ENCODE assay signal across 15 cellular contexts in the genomic region with DNA sequence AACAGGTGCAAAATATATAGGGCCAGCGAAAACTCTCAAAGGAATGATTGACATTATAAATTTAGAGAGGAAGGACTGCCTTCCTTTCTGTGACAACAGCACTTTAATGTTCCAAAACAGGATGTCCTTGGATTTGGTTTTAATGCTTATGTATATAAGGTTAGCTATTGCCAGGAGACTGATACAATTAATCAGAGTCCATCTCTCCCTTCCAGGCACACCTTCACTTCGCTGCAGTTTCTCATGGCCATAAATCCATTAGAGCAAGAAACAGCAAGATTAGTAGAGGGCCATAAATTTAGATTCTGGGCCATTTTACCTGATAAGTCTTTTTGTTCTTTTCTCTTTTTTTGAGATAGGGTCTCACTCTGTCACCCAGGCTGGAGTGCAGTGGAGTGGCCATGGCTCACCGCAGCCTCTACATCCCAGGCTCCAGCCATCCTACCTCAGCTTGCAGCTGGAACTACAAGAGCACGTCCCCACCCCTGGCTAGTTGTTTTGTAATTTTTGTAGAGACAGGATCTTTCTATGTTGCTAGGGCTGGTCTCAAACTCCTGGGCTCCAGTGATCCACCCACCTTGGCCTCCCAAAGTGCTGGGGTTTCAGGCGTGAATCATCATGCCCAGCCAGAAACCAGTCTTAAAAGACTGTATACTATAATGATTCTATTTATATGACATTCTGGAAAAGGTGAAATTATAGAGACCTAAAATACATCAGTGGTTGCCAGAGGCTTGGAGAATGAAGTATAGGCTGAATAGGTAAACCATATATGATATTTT. TPM values are rescaled to one million over a fixed set of nuclear protein-coding genes. Genes with fewer than 3 reads are reported as not detected.
DNase-seq lines count a peak whose midpoint lies in the region; ATAC-seq, FAIRE-seq and TF ChIP-seq lines count a peak whose summit lies in the region.
"Had no signal": no experiment of that assay in that cellular context is flagged by ENCODE, and none has a peak within 500 bp of the region (broad histone marks: within the 10 kb centered on the region; RNA-seq: fewer than 3 reads in every experiment).

No MANE protein-coding gene starts in this region.

- no peaks in the 10 kb centered on the region for H3K79me1 ChIP-seq in H9 (ENCODE audit: insufficient read depth, low read depth, low read length, poor library complexity, severe bottlenecking)

- no peak overlapping the region for H3K4ac ChIP-seq in H9 (ENCODE audit: low read depth, low read length)

- intact Hi-C loops in activated CD4-positive, alpha-beta T cell treated with anti-CD3 and anti-CD28 coated beads, Interleukin-2, amount 10 ng/mL, durations not matched to agents 24 days and 14 days (cut with micrococcal nuclease), result no loop called here
- intact Hi-C loops in K562 (cut with micrococcal nuclease) (no loop called here), psoas muscle (cut with DNase I) (loop anchor here in 1 of 2 donors (5.0 kb wide), 1 partner anchor 65 kb away; no protein-coding TSS in a partner anchor)

- H3K36me3 ChIP-seq in K562 (ENCODE audit: control insufficient read depth, insufficient read depth, low read length) (no peaks in the 10 kb centered on the region), psoas muscle (ENCODE audit: insufficient read depth in 1 of 2, low read depth in 1 of 2) (no peaks in the 10 kb centered on the region)
- H3K36me3 ChIP-seq: gastroesophageal sphincter had no signal

- H3K9ac ChIP-seq in H9 (ENCODE audit: extremely low read depth, insufficient read length, low read length), result no peak overlapping the region
- no peak overlapping the region for H3K9ac ChIP-seq in K562 (ENCODE audit: insufficient read depth in 1 of 2, low read depth in 2 of 2, low read length in 2 of 2)
- H3K9ac ChIP-seq: SK-N-SH had no signal

- TF ChIP-seq CTCF in H9 (conservative IDR thresholded peaks at IDR 0.05) (no peak), K562 (IDR thresholded peaks at IDR 0.05 in 2 of 3, conservative IDR thresholded peaks at IDR 0.05 in 1 of 3; ENCODE audit: insufficient read depth in 2 of 3, low read depth in 1 of 3, low read length in 3 of 3) (no peak), psoas muscle (IDR thresholded peaks at IDR 0.05) (no peak)

- FAIRE-seq in K562 (lab: Jason Lieb, UNC), result no peak
- FAIRE-seq: A204.1, endometrium, islet of Langerhans had no signal

- no peak overlapping the region for H2BK15ac ChIP-seq in H9 (ENCODE audit: low read depth, low read length)

- no peak overlapping the region for H3K27ac Mint-ChIP-seq in activated CD4-positive, alpha-beta T cell treated with anti-CD3 and anti-CD28 coated beads, Interleukin-2, amount 10 ng/mL, durations not matched to agents 24 days and 14 days
- peak overlapping the region; percentile 32 to 79 (median 67); a peak in 3 of 7 replicates for H3K27ac Mint-ChIP-seq in H9

- TF ChIP-seq POLR2A in K562 (conservative IDR thresholded peaks at IDR 0.05), result no peak

- H3K23ac ChIP-seq in H9 (ENCODE audit: insufficient read length, low read depth, low read length), result no peak overlapping the region

- TF ChIP-seq EP300 in K562 (IDR thresholded peaks at IDR 0.05; ENCODE audit: low read length), result no peak

- no peak overlapping the region for H4K8ac ChIP-seq in H9 (replicated peaks; ENCODE audit: insufficient read length, low read depth, low read length)

- H3K27me3 Mint-ChIP-seq in activated CD4-positive, alpha-beta T cell treated with anti-CD3 and anti-CD28 coated beads, Interleukin-2, amount 10 ng/mL, durations not matched to agents 24 days and 14 days, result no peaks in the 10 kb centered on the region
- H3K27me3 Mint-ChIP-seq in H9 (ENCODE audit: low read depth), result peaks cover 1% of the 10 kb centered on the region

- no peak overlapping the region for H3K18ac ChIP-seq in H9 (ENCODE audit: insufficient read length, low read depth, low read length)

- no peak overlapping the region for H2BK120ac ChIP-seq in H9 (ENCODE audit: low read depth, low read length, poor library complexity, severe bottlenecking)

- H3K27ac ChIP-seq in H9 (ENCODE audit: insufficient read length, low read depth, low read length), result no peak overlapping the region
- H3K27ac ChIP-seq in K562 (ENCODE audit: extremely low read depth, low read depth, low read length), result no peak overlapping the region
- H3K27ac ChIP-seq in psoas muscle, result peak overlapping the region; percentile 84

- no peaks in the 10 kb centered on the region for H3K4me1 ChIP-seq in H9 (ENCODE audit: insufficient read depth, low read length)
- peaks cover 3 to 4% of the 10 kb centered on the region in 2 experiments; a peak in 3 of 5 replicates for H3K4me1 ChIP-seq in K562 (replicated peaks in 1 of 2; ENCODE audit: control insufficient read depth in 2 of 2, insufficient read depth in 2 of 2, low read length in 2 of 2)
- H3K4me1 ChIP-seq in psoas muscle, result peaks cover 19% of the 10 kb centered on the region

- H2BK12ac ChIP-seq in H9 (ENCODE audit: insufficient read length, low read depth, low read length), result no peak overlapping the region

- no peak overlapping the region for H3K4me3 ChIP-seq in K562
- H3K4me3 ChIP-seq in psoas muscle, result no peak overlapping the region
- H3K4me3 ChIP-seq: gastroesophageal sphincter had no signal

- H2BK20ac ChIP-seq in H9 (ENCODE audit: low read depth, low read length, poor library complexity, severe bottlenecking), result no peak overlapping the region

- no peaks in the 10 kb centered on the region for H4K20me1 ChIP-seq in H9 (ENCODE audit: control insufficient read depth, insufficient read depth, insufficient read length)
- H4K20me1 ChIP-seq in K562 (replicated peaks; ENCODE audit: control insufficient read depth, insufficient read depth, low read length), result no peaks in the 10 kb centered on the region

- no peak overlapping the region for H3K56ac ChIP-seq in H9 (ENCODE audit: insufficient read length, low read depth, low read length)

- DNase-seq in activated CD4-positive, alpha-beta T cell treated with anti-CD3 and anti-CD28 coated beads for 48 hours, result peak; percentile 43
- DNase-seq in activated CD4-positive, alpha-beta T cell treated with anti-CD3 and anti-CD28 coated beads, Interleukin-2, amount 10 ng/mL, durations not matched to agents 24 days and 14 days, result no peak
- DNase-seq in H9 (no peak), K562 (ENCODE audit: extremely low read depth in 1 of 4, low spot score in 3 of 4) (no peak), psoas muscle (no peak), epidermal melanocyte (ENCODE audit: insufficient read length, low spot score) (no peak), retina (no peak), NCI-H226 (no peak)
- DNase-seq: NCI-H187, NCI-H510A, SK-N-SH had no signal

- H3K27me3 ChIP-seq in H9 (ENCODE audit: insufficient read depth, low read length), result no peaks in the 10 kb centered on the region
- no peaks in the 10 kb centered on the region for H3K27me3 ChIP-seq in K562 (ENCODE audit: control insufficient read depth in 2 of 2, insufficient read depth in 2 of 2, low read length in 2 of 2)
- H3K27me3 ChIP-seq in psoas muscle (ENCODE audit: insufficient read depth in 3 of 3, low read length in 2 of 3), result no peaks in the 10 kb centered on the region
- H3K27me3 ChIP-seq: gastroesophageal sphincter had no signal

- H3K9me3 Mint-ChIP-seq in activated CD4-positive, alpha-beta T cell treated with anti-CD3 and anti-CD28 coated beads, Interleukin-2, amount 10 ng/mL, durations not matched to agents 24 days and 14 days, result no peaks in the 10 kb centered on the region
- peaks cover 0 to 3% of the 10 kb centered on the region in 2 experiments; a peak in 1 of 5 replicates for H3K9me3 Mint-ChIP-seq in H9

- WGBS in H9 (ENCODE audit: extremely low coverage, insufficient read length, low lambda C conversion rate), result no CpG with 5 or more reads among the region's 5 CpGs
- 42% methylated on average over 5 of the region's 5 CpGs for WGBS in K562 (ENCODE audit: insufficient coverage, low coverage, missing lambda C conversion rate)
- WGBS in psoas muscle, 3 donors, result 71 to 76% (median 73%) methylated on average over 5 of the region's 5 CpGs

- H4K5ac ChIP-seq in H9 (ENCODE audit: insufficient read length, low read depth, low read length), result no peak overlapping the region

- ATAC-seq in K562, result peak; percentile 38
- no peak for ATAC-seq in psoas muscle

- H3K9me3 ChIP-seq in H9 (ENCODE audit: control insufficient read depth, low read depth, low read length) (no peaks in the 10 kb centered on the region), K562 (replicated peaks; ENCODE audit: control insufficient read depth, insufficient read depth, low read depth, low read length) (no peaks in the 10 kb centered on the region), psoas muscle (no peaks in the 10 kb centered on the region)
- H3K9me3 ChIP-seq: SK-N-SH had no signal

- in situ Hi-C loops in K562 (cut with MboI), result no loop called here

- H3K79me2 ChIP-seq in H9 (ENCODE audit: insufficient read depth, low read length), result no peaks in the 10 kb centered on the region
- no peaks in the 10 kb centered on the region for H3K79me2 ChIP-seq in K562 (ENCODE audit: control insufficient read depth, insufficient read depth, low read length)

- H3K4me3 Mint-ChIP-seq in activated CD4-positive, alpha-beta T cell treated with anti-CD3 and anti-CD28 coated beads, Interleukin-2, amount 10 ng/mL, durations not matched to agents 24 days and 14 days, result no peak overlapping the region
- no peak overlapping the region; a peak in 1 of 5 replicates for H3K4me3 Mint-ChIP-seq in H9

- no peak overlapping the region for H2BK5ac ChIP-seq in H9 (ENCODE audit: insufficient read length, low read length)

- no peak overlapping the region for H3T11ph ChIP-seq in H9 (ENCODE audit: low read length)

- H3K9me1 ChIP-seq in K562 (ENCODE audit: control insufficient read depth, insufficient read depth, low read length), result no peaks in the 10 kb centered on the region

- no peak overlapping the region for H2AK5ac ChIP-seq in H9 (ENCODE audit: insufficient read length, low read length)

- POLR2A ChIA-PET in K562 (lab: Yijun Ruan, JAX), result interaction anchor here (1.9 kb wide), 1 partner anchor 17 kb away, joined by 7 read pairs; no protein-coding TSS in a partner anchor

- no TSS peak for BruUV-seq in K562 (replicated peaks; lab: Mats Ljungman, UMichigan)

- no peaks in the 10 kb centered on the region for H3K23me2 ChIP-seq in H9 (ENCODE audit: insufficient read length, low read depth, low read length, poor library complexity, severe bottlenecking)

- H3K14ac ChIP-seq in H9 (ENCODE audit: insufficient read depth, low read length), result no peak overlapping the region

- H3K36me3 Mint-ChIP-seq in activated CD4-positive, alpha-beta T cell treated with anti-CD3 and anti-CD28 coated beads, Interleukin-2, amount 10 ng/mL, durations not matched to agents 24 days and 14 days (ENCODE audit: low read depth), result no peaks in the 10 kb centered on the region
- H3K36me3 Mint-ChIP-seq in H9 (ENCODE audit: insufficient read depth in 1 of 3, low read depth in 3 of 3), result no peaks in the 10 kb centered on the region

- H3K4me2 ChIP-seq in H9 (ENCODE audit: insufficient read depth, insufficient read length, low read length) (no peak overlapping the region), K562 (ENCODE audit: insufficient read depth, low read length) (no peak overlapping the region)
- H3K4me2 ChIP-seq: SK-N-SH had no signal

- no peak for TF ChIP-seq RAD21 in K562 (CRISPR knock-in tag; conservative IDR thresholded peaks at IDR 0.05 in 1 of 2, IDR thresholded peaks at IDR 0.05 in 1 of 2)

- H4K91ac ChIP-seq in H9 (ENCODE audit: insufficient read length, low read depth, low read length), result no peak overlapping the region

- H2AFZ ChIP-seq in H9 (ENCODE audit: low read length) (no peak overlapping the region), K562 (ENCODE audit: low read depth, low read length) (no peak overlapping the region; the same call in 1 of the 2 replicates)

- CTCF ChIA-PET in K562 (lab: Yijun Ruan, JAX; ENCODE audit: low intra/inter-chr PET ratio), result no interaction called here

- peaks cover 8% of the 10 kb centered on the region for H3K4me1 Mint-ChIP-seq in activated CD4-positive, alpha-beta T cell treated with anti-CD3 and anti-CD28 coated beads, Interleukin-2, amount 10 ng/mL, durations not matched to agents 24 days and 14 days
- peaks cover 6 to 8% of the 10 kb centered on the region in 2 experiments for H3K4me1 Mint-ChIP-seq in H9

RNA-seq across cellular contexts. Expression of a gene that starts 15.7 kb away (rescaled TPM):
- total RNA-seq in activated CD4-positive, alpha-beta T cell treated with anti-CD3 and anti-CD28 coated beads, Interleukin-2, amount 10 ng/mL, durations not matched to agents 24 days and 14 days, result 725 and 748 TPM in 2 replicates
- 131 and 135 TPM in 2 replicates for total RNA-seq in H9 (2021)
- total RNA-seq in K562 (2011; cell fraction: chromatin; rRNA removed; ENCODE audit: low replicate concordance), result 1,487 and 3,369 TPM in 2 replicates
- 1,103 and 1,251 TPM in 2 replicates for total RNA-seq in K562 (2011; cell fraction: nucleolus; rRNA removed)
- total RNA-seq in K562 (2011; cell fraction: nucleoplasm; rRNA removed), result 1,578 and 1,589 TPM in 2 replicates
- total RNA-seq in K562 (2014; rRNA removed), result 303 and 478 TPM in 2 replicates
- 468 and 534 TPM in 2 replicates for total RNA-seq in K562 (2014; rRNA removed; fragmentation: Illumina TruSeq; extraction: Trizol)
- 310 and 332 TPM in 2 replicates for total RNA-seq in K562 (2015; rRNA removed; fragmentation: Illumina TruSeq; extraction: Trizol)
- 450 and 470 TPM in 2 replicates for total RNA-seq in K562 (2021)
- polyA plus RNA-seq in K562 (2011; rRNA removed), result 521 and 679 TPM in 2 replicates
- polyA plus RNA-seq in K562 (2011; cell fraction: cytosol; rRNA removed), result 104 and 238 TPM in 2 replicates
- 454 and 755 TPM in 2 replicates for polyA plus RNA-seq in K562 (2011; cell fraction: nucleus; rRNA removed)
- polyA plus RNA-seq in K562 (2012), result 166 and 406 TPM in 2 replicates
- 239 and 256 TPM in 2 replicates for polyA plus RNA-seq in K562 (2014; fragmentation: Illumina TruSeq; extraction: Trizol)
- polyA plus RNA-seq in K562 (2014; fragmentation: Nextera tagmentation; extraction: Ambion mirVana), result 100 to 1,000 TPM; 149 to 308 TPM
- 241 and 268 TPM in 2 replicates for polyA plus RNA-seq in K562 (2014; rRNA removed)
- 2,244 and 2,897 TPM in 2 replicates for polyA minus RNA-seq in K562 (2011; rRNA and poly(A)+ RNA removed)
- polyA minus RNA-seq in K562 (2011; cell fraction: cytosol; rRNA and poly(A)+ RNA removed), result 425 and 493 TPM in 2 replicates
- 581 and 964 TPM in 2 replicates for polyA minus RNA-seq in K562 (2011; cell fraction: nucleus; rRNA and poly(A)+ RNA removed)
- 100 to 1,000 TPM in 1 of 4 donors, 10 to 100 TPM in 3; 36.2 to 101 (median 63.0) TPM for total RNA-seq in psoas muscle
- polyA plus RNA-seq in psoas muscle, result 100 to 1,000 TPM in 1 of 3 donors, 10 to 100 TPM in 2; 36.3 to 208 (median 95.8) TPM
